ENCODE assay signal across 8 cellular contexts in the genomic region with DNA sequence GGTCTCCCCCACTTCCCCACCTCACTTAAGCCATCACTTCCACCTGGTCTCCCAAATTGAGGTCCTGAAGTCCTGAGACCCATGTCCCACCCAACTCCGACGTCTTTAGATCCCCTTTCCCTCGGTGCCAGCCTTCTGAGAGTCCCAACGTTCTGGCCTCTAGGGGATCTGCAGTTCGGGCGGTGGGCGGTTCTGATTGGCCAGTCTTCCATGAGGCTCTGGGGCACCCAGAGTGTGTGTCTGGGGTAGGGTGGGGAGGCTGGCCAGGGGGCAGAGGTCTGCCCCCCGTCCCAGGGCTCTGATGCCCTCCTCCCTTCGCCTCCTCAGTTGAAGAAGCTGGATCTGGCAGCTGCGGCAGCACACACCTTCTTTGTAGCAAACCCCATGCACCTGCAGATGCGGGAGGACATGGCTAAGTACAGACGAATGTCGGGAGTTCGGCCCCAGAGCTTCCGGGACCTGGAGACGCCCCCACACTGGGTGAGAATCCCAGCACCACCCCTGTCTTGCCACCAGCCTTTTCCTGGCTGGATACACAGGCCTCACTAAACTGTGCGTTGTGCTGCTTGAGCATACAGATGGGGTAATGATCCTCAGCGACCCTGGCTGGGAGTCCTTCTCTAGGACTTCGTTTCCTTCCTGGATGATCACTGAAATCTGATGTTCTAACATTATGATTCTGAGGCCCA. TPM values are rescaled to one million over a fixed set of nuclear protein-coding genes. Genes with fewer than 3 reads are reported as not detected.
DNase-seq lines count a peak whose midpoint lies in the region; ATAC-seq, FAIRE-seq and TF ChIP-seq lines count a peak whose summit lies in the region.

No MANE protein-coding gene starts in this region.

- H3K4me1 ChIP-seq in A549 (peaks cover 19% of the 10 kb centered on the region), transverse colon (peaks cover 9 to 32% (median 19%) of the 10 kb centered on the region in 4 donors)

- H3K27ac ChIP-seq in A549 (peak overlapping the region; percentile 87 to 96), layer of hippocampus (ENCODE audit: low read depth, low read length) (peak overlapping the region; percentile 65), transverse colon (peak overlapping the region; percentile 72 to 82 (median 76))

- in situ Hi-C loops in astrocyte of the spinal cord (cut with HindIII; ENCODE audit: low sequenced_read_pairs): no loop called here
- in situ Hi-C loops in transverse colon (cut with MboI; ENCODE audit: low pct_ligation_motif_present in 1 of 4, low pct_unique_long_range_greater_than_20kb in 1 of 4, low sequenced_read_pairs in 3 of 4): loop anchor here in 3 of 4 donors (10.0 to 25.0 kb wide), 2 partner anchors 85 to 92 kb away; no protein-coding TSS in a partner anchor

- CTCF ChIA-PET in A549 (lab: Yijun Ruan, JAX): interaction anchor here (0.7 to 29.8 kb wide), 18 partner anchors 12 to 131 kb away, joined by 3 to 306 read pairs (median 4); partner anchors contain the start of genes CD4, COPS7A, GNB3 and MLF2

- TF ChIP-seq EP300 in A549 (IDR thresholded peaks at IDR 0.05) (no peak), transverse colon (IDR thresholded peaks at IDR 0.05; ENCODE audit: low read depth) (no peak)

- H3K27me3 ChIP-seq in layer of hippocampus (ENCODE audit: control insufficient read depth, insufficient read depth, low read length): no peaks in the 10 kb centered on the region
- peaks cover 41% of the 10 kb centered on the region for H3K27me3 ChIP-seq in transverse colon

- no peaks in the 10 kb centered on the region for H3K9me3 Mint-ChIP-seq in HFFc6

- intact Hi-C loops in transverse colon (cut with DNase I; ENCODE audit: low total_unique reads): loop anchor here (5.0 kb wide), 1 partner anchor 92 kb away; no protein-coding TSS in a partner anchor

- POLR2A ChIA-PET in A549 (lab: Yijun Ruan, JAX): interaction anchor here (0.9 to 2.6 kb wide), 4 partner anchors 22 to 140 kb away, joined by 3 to 20 read pairs (median 6); partner anchors contain the start of genes CDCA3, MLF2, USP5 and ZNF384

- peak overlapping the region; percentile 72 for H3K4me2 ChIP-seq in A549

- H3K4me1 Mint-ChIP-seq in HFFc6 (ENCODE audit: low read depth): peaks cover 51% of the 10 kb centered on the region

- H3K4me3 ChIP-seq in A549: peak overlapping the region; percentile 87
- peak overlapping the region; percentile 94 for H3K4me3 ChIP-seq in astrocyte of the spinal cord (ENCODE audit: low read depth, low read length)
- peak overlapping the region; percentile 44 to 72 (median 61) for H3K4me3 ChIP-seq in transverse colon

- 0 out of 2 replicates have a peak, but pooled peaks have one; percentile 24 for TF ChIP-seq POLR2A in A549 (IDR thresholded peaks at IDR 0.05; ENCODE audit: low read length)
- TF ChIP-seq POLR2A in transverse colon (IDR thresholded peaks at IDR 0.05): no peak

- no peak for FAIRE-seq in A549 (lab: Jason Lieb, UNC)

- H3K36me3 ChIP-seq in transverse colon: no peaks in the 10 kb centered on the region

- H3K27me3 Mint-ChIP-seq in HFFc6 (ENCODE audit: insufficient read depth): peaks cover 10% of the 10 kb centered on the region

- DNase-seq in A549 (ENCODE audit: low read depth in 1 of 2, low spot score in 1 of 2) (peak; percentile 52 to 64), HFFc6 (no peak), astrocyte of the spinal cord (ENCODE audit: low read depth, low spot score) (no peak), transverse colon (no peak)

- peak overlapping the region; percentile 99 for H3K4me3 Mint-ChIP-seq in HFFc6

- no peak for TF ChIP-seq RAD21 in A549 (conservative IDR thresholded peaks at IDR 0.05 in 1 of 2, IDR thresholded peaks at IDR 0.05 in 1 of 2)

- no peak for TF ChIP-seq CTCF in A549 (IDR thresholded peaks at IDR 0.05)
- peak; percentile 31 for TF ChIP-seq CTCF in HFFc6 (IDR thresholded peaks at IDR 0.05)
- TF ChIP-seq CTCF in astrocyte of the spinal cord (IDR thresholded peaks at IDR 0.05; ENCODE audit: low read depth, low read length): peak; percentile 34
- TF ChIP-seq CTCF in transverse colon (IDR thresholded peaks at IDR 0.05): peak in 1 of 5 experiments; percentile 19

- ATAC-seq in A549 (peak; percentile 16 to 63; a peak in 3 of 6 replicates), HG03354 (IDR thresholded peaks at IDR 0.05; ENCODE audit: poor library complexity, severe bottlenecking, unreplicated experiment) (no peak), GM18868 (IDR thresholded peaks at IDR 0.05; ENCODE audit: unreplicated experiment) (no peak), HG02623 (IDR thresholded peaks at IDR 0.05; ENCODE audit: unreplicated experiment) (no peak)

- 65% methylated on average over 19 of the region's 19 CpGs for WGBS in A549 (ENCODE audit: missing lambda C conversion rate)
- WGBS in transverse colon (ENCODE audit: low coverage in 1 of 2), 2 donors: 32% methylated on average over 19 of the region's 19 CpGs; no CpG with 5 or more reads in 1 of the 2 donors

- H3K9me3 ChIP-seq in A549 (no peaks in the 10 kb centered on the region), transverse colon (no peaks in the 10 kb centered on the region)

- peaks cover 19% of the 10 kb centered on the region for H3K36me3 Mint-ChIP-seq in HFFc6 (ENCODE audit: low read depth)

- peak overlapping the region; percentile 95 for H3K27ac Mint-ChIP-seq in HFFc6

TF ChIP-seq in A549, 52 proteins besides CTCF, POLR2A, EP300 and RAD21:
- TF ChIP-seq, protein P1, sequence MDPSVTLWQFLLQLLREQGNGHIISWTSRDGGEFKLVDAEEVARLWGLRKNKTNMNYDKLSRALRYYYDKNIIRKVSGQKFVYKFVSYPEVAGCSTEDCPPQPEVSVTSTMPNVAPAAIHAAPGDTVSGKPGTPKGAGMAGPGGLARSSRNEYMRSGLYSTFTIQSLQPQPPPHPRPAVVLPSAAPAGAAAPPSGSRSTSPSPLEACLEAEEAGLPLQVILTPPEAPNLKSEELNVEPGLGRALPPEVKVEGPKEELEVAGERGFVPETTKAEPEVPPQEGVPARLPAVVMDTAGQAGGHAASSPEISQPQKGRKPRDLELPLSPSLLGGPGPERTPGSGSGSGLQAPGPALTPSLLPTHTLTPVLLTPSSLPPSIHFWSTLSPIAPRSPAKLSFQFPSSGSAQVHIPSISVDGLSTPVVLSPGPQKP (IDR thresholded peaks at IDR 0.05; ENCODE audit: low read depth, low read length): no peak
- TF ChIP-seq CHD4 (IDR thresholded peaks at IDR 0.05; ENCODE audit: borderline replicate concordance): no peak
- TF ChIP-seq HES2 (IDR thresholded peaks at IDR 0.05): no peak
- no peak for TF ChIP-seq MAFK (IDR thresholded peaks at IDR 0.05; ENCODE audit: partially characterized antibody)

RNA-seq across cellular contexts. Expression of gene P3H3, which starts 1.5 kb away (rescaled TPM):
- 8.1 and 8.6 TPM in 2 replicates for polyA plus RNA-seq in A549 (2011; rRNA removed)
- polyA plus RNA-seq in A549 (2012; cell fraction: cytosol; rRNA removed): 22.4 and 22.9 TPM in 2 replicates
- polyA plus RNA-seq in A549 (2012; cell fraction: nucleus; rRNA removed): 64.2 and 72.9 TPM in 2 replicates
- 17.7 to 23.2 TPM (median 21.9 TPM) in 3 replicates for polyA plus RNA-seq in A549 (2017; fragmentation: RNase III; extraction: RNeasy Plus Mini Kit Qiagen cat#74134 plus additional on column Dnase treatment)
- polyA minus RNA-seq in A549 (2011; rRNA and poly(A)+ RNA removed): 7.4 and 8.8 TPM in 2 replicates
- 100 to 1,000 TPM in 4 of 6 experiments, 10 to 100 TPM in 2; 94.0 to 109 (median 103) TPM for total RNA-seq in HFFc6 (2021; fragmentation: NEBNext Ultra II Directional; extraction: Animal tissue kit (Norgen Biotek cat#: 25700))
- total RNA-seq in transverse colon: 10 to 100 TPM in 3 of 4 donors, 1 to 10 TPM in 1; 5.9 to 32.9 (median 14.4) TPM

RNA-seq across cellular contexts. Expression of gene GPR162, which starts 8.1 kb away (rescaled TPM):
- polyA plus RNA-seq in A549 (2011; rRNA removed): 1.8 TPM in 2 replicates
- polyA plus RNA-seq in A549 (2012; cell fraction: cytosol; rRNA removed): 2.0 and 2.8 TPM in 2 replicates
- polyA plus RNA-seq in A549 (2012; cell fraction: nucleus; rRNA removed): 5.3 and 5.6 TPM in 2 replicates
- 1.7 to 2.4 TPM (median 1.7 TPM) in 3 replicates for polyA plus RNA-seq in A549 (2017; fragmentation: RNase III; extraction: RNeasy Plus Mini Kit Qiagen cat#74134 plus additional on column Dnase treatment)
- 1.6 and 1.7 TPM in 2 replicates for polyA minus RNA-seq in A549 (2011; rRNA and poly(A)+ RNA removed)
- 1 to 10 TPM in 5 of 6 experiments, under 1 TPM in 1; 0.78 to 3.1 (median 2.6) TPM for total RNA-seq in HFFc6 (2021; fragmentation: NEBNext Ultra II Directional; extraction: Animal tissue kit (Norgen Biotek cat#: 25700))
- 1 to 10 TPM in 3 of 4 donors, not detected in 1; 3.0 to 6.4 (median 3.1) TPM for total RNA-seq in transverse colon

RNA-seq across cellular contexts. Expression of gene GNB3, which starts 11.0 kb away (rescaled TPM):
- polyA plus RNA-seq in A549 (2011; rRNA removed) (0.94 and 1.1 TPM in 2 replicates), A549 (2017; fragmentation: RNase III; extraction: RNeasy Plus Mini Kit Qiagen cat#74134 plus additional on column Dnase treatment) (2.3 to 3.7 TPM (median 2.7 TPM) in 3 replicates)
- polyA plus RNA-seq in A549 (2012; cell fraction: cytosol; rRNA removed): 3.0 and 3.2 TPM in 2 replicates
- 23.6 and 24.8 TPM in 2 replicates for polyA plus RNA-seq in A549 (2012; cell fraction: nucleus; rRNA removed)
- polyA minus RNA-seq in A549 (2011; rRNA and poly(A)+ RNA removed): 0.54 and 1.2 TPM in 2 replicates
- total RNA-seq in HFFc6 (2021; fragmentation: NEBNext Ultra II Directional; extraction: Animal tissue kit (Norgen Biotek cat#: 25700)): 1 to 10 TPM; 4.3 to 7.2 (median 6.3) TPM
- total RNA-seq in transverse colon: under 1 TPM in 2 of 4 donors, not detected in 2; 0.14 to 0.32 TPM

RNA-seq across cellular contexts. Expression of gene CDCA3, which starts 21.4 kb away (rescaled TPM):
- polyA plus RNA-seq in A549 (2011; rRNA removed): 51.5 and 57.5 TPM in 2 replicates
- polyA plus RNA-seq in A549 (2012; cell fraction: cytosol; rRNA removed): 126 and 149 TPM in 2 replicates
- 334 and 410 TPM in 2 replicates for polyA plus RNA-seq in A549 (2012; cell fraction: nucleus; rRNA removed)
- 79.6 to 92.0 TPM (median 80.2 TPM) in 3 replicates for polyA plus RNA-seq in A549 (2017; fragmentation: RNase III; extraction: RNeasy Plus Mini Kit Qiagen cat#74134 plus additional on column Dnase treatment)
- polyA minus RNA-seq in A549 (2011; rRNA and poly(A)+ RNA removed): 39.1 and 46.1 TPM in 2 replicates
- 10 to 100 TPM; 24.0 to 62.5 (median 56.3) TPM for total RNA-seq in HFFc6 (2021; fragmentation: NEBNext Ultra II Directional; extraction: Animal tissue kit (Norgen Biotek cat#: 25700))
- 1 to 10 TPM in 3 of 4 donors, not detected in 1; 3.0 to 8.8 (median 3.3) TPM for total RNA-seq in transverse colon

RNA-seq across cellular contexts. Expression of gene USP5, which starts 22.3 kb away (rescaled TPM):
- polyA plus RNA-seq in A549 (2011; rRNA removed) (58.6 and 64.5 TPM in 2 replicates), A549 (2017; fragmentation: RNase III; extraction: RNeasy Plus Mini Kit Qiagen cat#74134 plus additional on column Dnase treatment) (75.3 to 78.2 TPM (median 76.9 TPM) in 3 replicates)
- polyA plus RNA-seq in A549 (2012; cell fraction: cytosol; rRNA removed): 101 and 110 TPM in 2 replicates
- 224 and 245 TPM in 2 replicates for polyA plus RNA-seq in A549 (2012; cell fraction: nucleus; rRNA removed)
- polyA minus RNA-seq in A549 (2011; rRNA and poly(A)+ RNA removed): 155 and 161 TPM in 2 replicates
- total RNA-seq in HFFc6 (2021; fragmentation: NEBNext Ultra II Directional; extraction: Animal tissue kit (Norgen Biotek cat#: 25700)): 100 to 1,000 TPM; 149 to 211 (median 182) TPM
- 100 to 1,000 TPM in 1 of 4 donors, 10 to 100 TPM in 3; 30.5 to 171 (median 35.4) TPM for total RNA-seq in transverse colon

Comparison
In these comparisons a context has a peak if more than half of its experiments do, and no peak if none do; other contexts are left out.
1. ATAC-seq: peak in A549 (2 of 2); none in HG03354 (single experiment), GM18868 (single experiment) and HG02623 (single experiment).
2. DNase-seq: peak in A549 (2 of 2); none in HFFc6 (single experiment), astrocyte of the spinal cord (single experiment) and transverse colon (single experiment).
3. RNA of gene GNB3, which starts 11.0 kb away (total RNA-seq): 4.3 to 7.2 TPM in HFFc6; 0.14 to 0.32 TPM in transverse colon; every median in the first group is over 4 times any median in the second.
4. Peak in every context shown above with its lines, with median percentiles within 50 percentile points of each other: H3K27ac ChIP-seq and H3K4me3 ChIP-seq.